ENCODE assay signal across 10 cellular contexts in the genomic region with DNA sequence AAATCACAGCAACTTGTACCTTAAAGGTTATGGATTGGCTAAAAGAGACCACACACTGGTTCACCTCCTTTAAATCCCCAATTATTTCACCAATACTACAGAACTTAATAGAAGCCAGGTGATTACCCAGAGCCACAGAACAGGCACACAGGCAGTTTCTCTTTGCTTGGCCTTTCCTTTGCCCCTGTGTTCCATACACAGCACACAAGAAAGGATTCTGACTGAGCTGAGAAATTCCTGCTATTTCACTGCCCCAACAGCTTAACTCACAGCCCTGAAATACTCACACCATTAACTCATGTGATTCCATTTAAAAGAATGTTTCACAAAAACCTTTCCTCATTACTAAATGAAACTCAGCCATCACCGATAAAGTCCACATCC.
DNase-seq lines count a peak whose midpoint lies in the region; ATAC-seq and TF ChIP-seq lines count a peak whose summit lies in the region.
"Had no signal": no experiment of that assay in that cellular context is flagged by ENCODE, and none has a peak within 500 bp of the region (broad histone marks: within the 10 kb centered on the region; RNA-seq: fewer than 3 reads in every experiment).

No MANE protein-coding gene starts in this region.

- H3K4me1 Mint-ChIP-seq in chondrocyte (ENCODE audit: low read depth) (peaks cover 82% of the 10 kb centered on the region), nephron (peaks cover 53% of the 10 kb centered on the region)

- H3K36me3 Mint-ChIP-seq in chondrocyte (ENCODE audit: low read depth) (peaks cover 1% of the 10 kb centered on the region), nephron (ENCODE audit: low read depth) (no peaks in the 10 kb centered on the region)

- peak; percentile 20 for ATAC-seq in HG03378 (IDR thresholded peaks at IDR 0.05; ENCODE audit: unreplicated experiment)
- ATAC-seq in GM18873 (IDR thresholded peaks at IDR 0.05; ENCODE audit: low FRiP score, unreplicated experiment) = no peak
- ATAC-seq in GM18870 (IDR thresholded peaks at IDR 0.05; ENCODE audit: unreplicated experiment) = no peak

- H3K27me3 Mint-ChIP-seq in chondrocyte (ENCODE audit: low read depth) (no peaks in the 10 kb centered on the region), nephron (ENCODE audit: low read depth) (no peaks in the 10 kb centered on the region)

- H3K9me3 Mint-ChIP-seq in chondrocyte (ENCODE audit: low read depth) = no peaks in the 10 kb centered on the region
- H3K9me3 Mint-ChIP-seq in nephron = no peaks in the 10 kb centered on the region

- no peak for TF ChIP-seq CTCF in chondrocyte (IDR thresholded peaks at IDR 0.05)
- TF ChIP-seq CTCF in nephron (IDR thresholded peaks at IDR 0.05; ENCODE audit: unreplicated experiment in 3 of 3) = no peak
- TF ChIP-seq CTCF in lower leg skin (IDR thresholded peaks at IDR 0.05) = no peak

- no peak for TF ChIP-seq POLR2A in lower leg skin (IDR thresholded peaks at IDR 0.05)

- DNase-seq in CD1c-positive myeloid dendritic cell (ENCODE audit: extremely low spot score) (peak; percentile 37), chondrocyte (ENCODE audit: low spot score) (no peak), lower leg skin (ENCODE audit: low spot score in 2 of 2) (no peak), D341Med (ENCODE audit: low spot score) (no peak)
- DNase-seq: activated CD8-positive, alpha-beta memory T cell treated with anti-CD3 and anti-CD28 coated beads, Interleukin-2, amount 50 U/mL, for 4 hours had no signal

- H3K4me3 Mint-ChIP-seq in chondrocyte (ENCODE audit: unreplicated experiment) (peak overlapping the region; percentile 58), nephron (no peak overlapping the region)

- WGBS in lower leg skin, 2 donors = 33 to 43% methylated on average over 1 of the region's 1 CpG

- intact Hi-C loops in lower leg skin (cut with DNase I; ENCODE audit: low total_unique reads) = no loop called here

- H3K27ac Mint-ChIP-seq in chondrocyte (ENCODE audit: unreplicated experiment) (peak overlapping the region; percentile 99), nephron (peak overlapping the region; percentile 60 to 66 (median 60))

- no peak overlapping the region for H3K4me3 ChIP-seq in lower leg skin (ENCODE audit: low read depth, poor library complexity, severe bottlenecking)
- H3K4me3 ChIP-seq: lung had no signal
